In genomic region chr20:57426156-57426769, GRCh38 we compare ENCODE assay signal across 20 cellular contexts. TPM values are rescaled to one million over a fixed set of nuclear protein-coding genes. Genes with fewer than 3 reads are reported as not detected.
DNase-seq lines count a peak whose midpoint lies in the region; ATAC-seq, FAIRE-seq and TF ChIP-seq lines count a peak whose summit lies in the region.
"Had no signal": no experiment of that assay in that cellular context is flagged by ENCODE, and none has a peak within 500 bp of the region (broad histone marks: within the 10 kb centered on the region; RNA-seq: fewer than 3 reads in every experiment).

No MANE protein-coding gene starts in this region.

- CTCF ChIA-PET in MCF 10A (lab: Yijun Ruan, JAX): interaction anchor here (1.0 kb wide), 1 partner anchor 88 kb away, joined by 4 read pairs; no protein-coding TSS in a partner anchor

- no peak overlapping the region for H3K4me3 Mint-ChIP-seq in MCF 10A (ENCODE audit: unreplicated experiment)
- H3K4me3 Mint-ChIP-seq: activated CD4-positive, alpha-beta T cell treated with anti-CD3 and anti-CD28 coated beads, Interleukin-2, amount 10 ng/mL, durations not matched to agents 7 days and 5 days; CD4-positive, alpha-beta T cell; H9 had no signal

- no peaks in the 10 kb centered on the region for H3K27me3 ChIP-seq in right atrium auricular region
- H3K27me3 ChIP-seq: ascending aorta, transverse colon had no signal

- H3K36me3 Mint-ChIP-seq in MCF 10A (ENCODE audit: insufficient read depth, unreplicated experiment): no peaks in the 10 kb centered on the region

- ATAC-seq in Right ventricle myocardium superior (ENCODE audit: poor library complexity): no peak
- ATAC-seq in HG03196 (IDR thresholded peaks at IDR 0.05; ENCODE audit: unreplicated experiment): no peak

- H3K27ac Mint-ChIP-seq in MCF 10A (ENCODE audit: low read depth, unreplicated experiment): no peak overlapping the region
- H3K27ac Mint-ChIP-seq: CD4-positive, alpha-beta T cell had no signal

- no peak overlapping the region for H3K4me3 ChIP-seq in right atrium auricular region
- H3K4me3 ChIP-seq: ascending aorta, transverse colon had no signal

- DNase-seq in Right ventricle myocardium superior (peak; percentile 6), right atrium auricular region (ENCODE audit: low spot score) (no peak), NCI-H187 (lab: John Stamatoyannopoulos, UW) (peak; percentile 41 to 77), SHP77 (lab: John Stamatoyannopoulos, UW) (peak; percentile 57 to 63), urothelium cell line (ENCODE audit: low spot score) (no peak), MCF 10A (ENCODE audit: unreplicated experiment) (no peak), GM20000 (ENCODE audit: low spot score) (no peak)
- DNase-seq: activated CD4-positive, alpha-beta T cell treated with anti-CD3 and anti-CD28 coated beads, Interleukin-2, amount 10 ng/mL, durations not matched to agents 7 days and 5 days; activated gamma-delta T cell; CD4-positive, alpha-beta T cell; effector memory CD4-positive, alpha-beta T cell; glutamatergic neuron; H9; NCI-H1092; RPMI8226; stimulated activated naive CD4-positive, alpha-beta T cell; transverse colon had no signal

- intact Hi-C loops in Right ventricle myocardium superior (cut with DNase I): no loop called here
- intact Hi-C loops in MCF 10A (cut with micrococcal nuclease): no loop called here

- H3K36me3 ChIP-seq in right atrium auricular region: no peaks in the 10 kb centered on the region
- H3K36me3 ChIP-seq: ascending aorta, transverse colon had no signal

- peaks cover 0 to 9% of the 10 kb centered on the region in 2 donors for H3K4me1 ChIP-seq in right atrium auricular region
- H3K4me1 ChIP-seq: transverse colon had no signal

- BruUV-seq in MCF 10A (replicated peaks; lab: Mats Ljungman, UMichigan): no TSS peak

- FAIRE-seq in urothelium cell line (lab: Jason Lieb, UNC): peak; percentile 35
- FAIRE-seq: TTC549 had no signal

- H3K27me3 Mint-ChIP-seq in MCF 10A (ENCODE audit: insufficient read depth, unreplicated experiment): peaks cover 10% of the 10 kb centered on the region
- H3K27me3 Mint-ChIP-seq: activated CD4-positive, alpha-beta T cell treated with anti-CD3 and anti-CD28 coated beads, Interleukin-2, amount 10 ng/mL, durations not matched to agents 7 days and 5 days; CD4-positive, alpha-beta T cell had no signal

- peaks cover 7% of the 10 kb centered on the region for H3K4me1 Mint-ChIP-seq in MCF 10A (ENCODE audit: insufficient read depth, unreplicated experiment)

- H3K27ac ChIP-seq in right atrium auricular region: no peak overlapping the region
- H3K27ac ChIP-seq: ascending aorta, transverse colon had no signal

- no peaks in the 10 kb centered on the region for H3K9me3 Mint-ChIP-seq in MCF 10A (ENCODE audit: unreplicated experiment)
- H3K9me3 Mint-ChIP-seq: activated CD4-positive, alpha-beta T cell treated with anti-CD3 and anti-CD28 coated beads, Interleukin-2, amount 10 ng/mL, durations not matched to agents 7 days and 5 days; CD4-positive, alpha-beta T cell; H9 had no signal

- H3K9me3 ChIP-seq in right atrium auricular region: no peaks in the 10 kb centered on the region
- H3K9me3 ChIP-seq: ascending aorta, transverse colon had no signal

- TF ChIP-seq CTCF in right atrium auricular region (IDR thresholded peaks at IDR 0.05) (no peak), MCF 10A (IDR thresholded peaks at IDR 0.05; ENCODE audit: unreplicated experiment) (no peak), GM20000 (IDR thresholded peaks at IDR 0.05; ENCODE audit: extremely low read depth, missing control alignments) (no peak)

- POLR2A ChIA-PET in MCF 10A (lab: Yijun Ruan, JAX): no interaction called here

RNA-seq across cellular contexts. Expression of gene RBM38, which starts 35.1 kb away (rescaled TPM):
- 91.5 TPM for total RNA-seq in Right ventricle myocardium superior
- 100 to 1,000 TPM; 127 to 151 TPM for total RNA-seq in right atrium auricular region
- 5.1 and 5.8 TPM in 2 replicates for total RNA-seq in MCF 10A (2022)

Comparison
In these comparisons a context has a peak if more than half of its experiments do, and no peak if none do; other contexts are left out.
1. DNase-seq: peak in Right ventricle myocardium superior (single experiment), NCI-H187 (2 of 2) and SHP77 (2 of 2); none in right atrium auricular region (single experiment), urothelium cell line (single experiment), MCF 10A (single experiment) and GM20000 (single experiment).
2. RNA of gene RBM38, which starts 35.1 kb away (total RNA-seq): 127 to 151 TPM in right atrium auricular region and 91.5 TPM in Right ventricle myocardium superior (single experiment); 5.1 to 5.8 TPM in MCF 10A; every median in the first group is over 10 times any median in the second.